In genomic region chr1:205147191-205147590, GRCh38 we compare ENCODE assay signal across 15 cellular contexts. TPM values are rescaled to one million over a fixed set of nuclear protein-coding genes. Genes with fewer than 3 reads are reported as not detected.
A peak's percentile ranks its signal among the peaks of the same experiment; 100 is the strongest.
DNase-seq lines count a peak whose midpoint lies in the region; ATAC-seq, FAIRE-seq and TF ChIP-seq lines count a peak whose summit lies in the region.
"Had no signal": no experiment of that assay in that cellular context is flagged by ENCODE, and none has a peak within 500 bp of the region (broad histone marks: within the 10 kb centered on the region; RNA-seq: fewer than 3 reads in every experiment).

No MANE protein-coding gene starts in this region.

- ATAC-seq in upper lobe of left lung (ENCODE audit: low FRiP score in 2 of 2) = no peak
- no peak for ATAC-seq in HG03097 (IDR thresholded peaks at IDR 0.05; ENCODE audit: low FRiP score, unreplicated experiment)
- ATAC-seq: left colon, natural killer cell had no signal

- FAIRE-seq in RCC 7860 (lab: Jason Lieb, UNC) = peak; percentile 87

- H3K36me3 Mint-ChIP-seq in osteocyte (ENCODE audit: unreplicated experiment) = peaks cover 22% of the 10 kb centered on the region

- no peak overlapping the region for H3K27ac ChIP-seq in upper lobe of left lung
- H3K27ac ChIP-seq: skin epidermis had no signal

- no peak overlapping the region for H3K4me3 Mint-ChIP-seq in osteocyte (ENCODE audit: unreplicated experiment)
- H3K4me3 Mint-ChIP-seq: activated naive CD4-positive, alpha-beta T cell treated with anti-CD3 and anti-CD28 coated beads, Interleukin-2, amount 10 ng/mL, durations not matched to agents 7 days and 5 days; natural killer cell had no signal

- DNase-seq in EL (peak; percentile 88), RCC 7860 (ENCODE audit: low spot score) (peak; percentile 83), epithelial cell of esophagus (ENCODE audit: low read depth) (peak; percentile 33), osteocyte (ENCODE audit: extremely low spot score, unreplicated experiment) (no peak), upper lobe of left lung (no peak), amygdala (lab: John Stamatoyannopoulos, UW) (no peak), NCI-H524 (lab: John Stamatoyannopoulos, UW) (no peak)
- DNase-seq: activated CD4-positive, alpha-beta T cell treated with anti-CD3 and anti-CD28 coated beads, Interleukin-2, amount 50 U/mL, for 4 hours; activated naive CD4-positive, alpha-beta T cell treated with anti-CD3 and anti-CD28 coated beads, Interleukin-2, amount 10 ng/mL, durations not matched to agents 7 days and 5 days; cortex of kidney; left colon; natural killer cell; substantia nigra had no signal

- no peak for TF ChIP-seq POLR2A in upper lobe of left lung (IDR thresholded peaks at IDR 0.05)

- H3K27me3 ChIP-seq in upper lobe of left lung = no peaks in the 10 kb centered on the region

- H3K9me3 Mint-ChIP-seq in osteocyte (ENCODE audit: unreplicated experiment) = no peaks in the 10 kb centered on the region
- H3K9me3 Mint-ChIP-seq: activated naive CD4-positive, alpha-beta T cell treated with anti-CD3 and anti-CD28 coated beads, Interleukin-2, amount 10 ng/mL, durations not matched to agents 7 days and 5 days; natural killer cell had no signal

- peaks cover 0 to 5% (median 0%) of the 10 kb centered on the region in 4 donors for H3K4me1 ChIP-seq in upper lobe of left lung

- H3K4me1 Mint-ChIP-seq in osteocyte (ENCODE audit: unreplicated experiment) = peaks cover 47% of the 10 kb centered on the region
- H3K4me1 Mint-ChIP-seq: natural killer cell had no signal

- 92 to 93% methylated on average over 2 of the region's 2 CpGs for WGBS in upper lobe of left lung, 2 donors

- TF ChIP-seq EP300 in upper lobe of left lung (IDR thresholded peaks at IDR 0.05) = no peak

- no peaks in the 10 kb centered on the region for H3K9me3 ChIP-seq in upper lobe of left lung

- H3K27ac Mint-ChIP-seq in osteocyte (ENCODE audit: unreplicated experiment) = peak overlapping the region; percentile 79
- H3K27ac Mint-ChIP-seq: activated naive CD4-positive, alpha-beta T cell treated with anti-CD3 and anti-CD28 coated beads, Interleukin-2, amount 10 ng/mL, durations not matched to agents 7 days and 5 days; natural killer cell had no signal

- H3K27me3 Mint-ChIP-seq in osteocyte (ENCODE audit: unreplicated experiment) = no peaks in the 10 kb centered on the region
- H3K27me3 Mint-ChIP-seq: activated naive CD4-positive, alpha-beta T cell treated with anti-CD3 and anti-CD28 coated beads, Interleukin-2, amount 10 ng/mL, durations not matched to agents 7 days and 5 days had no signal

- peaks cover 0 to 55% (median 21%) of the 10 kb centered on the region in 4 donors for H3K36me3 ChIP-seq in upper lobe of left lung

- TF ChIP-seq CTCF in epithelial cell of esophagus (IDR thresholded peaks at IDR 0.05; ENCODE audit: insufficient read depth, low read depth, low read length, missing control alignments) (no peak), osteocyte (IDR thresholded peaks at IDR 0.05) (no peak), upper lobe of left lung (IDR thresholded peaks at IDR 0.05) (no peak)

- H3K4me3 ChIP-seq in epithelial cell of esophagus (ENCODE audit: low read length) = no peak overlapping the region
- H3K4me3 ChIP-seq in upper lobe of left lung = no peak overlapping the region
- H3K4me3 ChIP-seq: skin epidermis had no signal

RNA-seq across cellular contexts. Expression of gene RBBP5, which starts 25.4 kb away (rescaled TPM):
- total RNA-seq in osteocyte (14.7 and 17.3 TPM in 2 replicates), upper lobe of left lung (10 to 100 TPM in 4 of 6 donors, 1 to 10 TPM in 2; 7.3 to 19.3 (median 14.1) TPM)

Comparison
In these comparisons a context has a peak if more than half of its experiments do, and no peak if none do; other contexts are left out.
1. DNase-seq: peak in EL (single experiment), RCC 7860 (single experiment) and epithelial cell of esophagus (single experiment); none in osteocyte (single experiment), upper lobe of left lung (0 of 2), amygdala (0 of 56) and NCI-H524 (0 of 2).